ENCODE assay signal across 17 cellular contexts in the genomic region with DNA sequence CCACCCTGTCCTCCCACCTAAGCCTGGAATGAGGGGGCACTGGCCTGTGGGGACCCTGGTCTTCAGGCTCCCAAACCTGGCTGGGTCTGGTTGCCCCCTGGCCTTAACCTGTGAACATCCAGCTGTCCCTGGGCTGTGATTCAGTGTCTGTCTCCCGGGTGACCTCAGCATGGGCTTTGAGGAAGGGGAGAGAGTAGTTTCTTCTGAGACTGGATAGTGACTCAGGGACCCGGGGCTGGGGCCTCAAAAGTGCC. TPM values are rescaled to one million over a fixed set of nuclear protein-coding genes. Genes with fewer than 3 reads are reported as not detected.
DNase-seq lines count a peak whose midpoint lies in the region; ATAC-seq and TF ChIP-seq lines count a peak whose summit lies in the region.
"Had no signal": no experiment of that assay in that cellular context is flagged by ENCODE, and none has a peak within 500 bp of the region (broad histone marks: within the 10 kb centered on the region; RNA-seq: fewer than 3 reads in every experiment).

No MANE protein-coding gene starts in this region.

- WGBS in HUES64: 25% methylated on average over 2 of the region's 2 CpGs
- 0% methylated on average over 1 of the region's 2 CpGs for WGBS in mesodermal cell (ENCODE audit: insufficient coverage in 2 of 2), 2 experiments
- 0% methylated on average over 1 of the region's 2 CpGs for WGBS in suprapubic skin

- no peaks in the 10 kb centered on the region; the same call in 1 of the 2 replicates for H3K9me3 ChIP-seq in HUES64 (ENCODE audit: insufficient read depth, low read depth, low read length)
- no peaks in the 10 kb centered on the region for H3K9me3 ChIP-seq in duodenal mucosa (ENCODE audit: control insufficient read depth in 1 of 2, low read length in 2 of 2)
- H3K9me3 ChIP-seq in mesodermal cell (ENCODE audit: control insufficient read depth, low read length): peaks cover 5% of the 10 kb centered on the region
- no peaks in the 10 kb centered on the region for H3K9me3 ChIP-seq in suprapubic skin
- H3K9me3 ChIP-seq: left ventricle myocardium inferior had no signal

- H3K36me3 ChIP-seq in HUES64 (ENCODE audit: insufficient read depth, low read length): no peaks in the 10 kb centered on the region
- peaks cover 0 to 3% of the 10 kb centered on the region in 2 donors for H3K36me3 ChIP-seq in duodenal mucosa (ENCODE audit: control insufficient read depth in 1 of 2, insufficient read depth in 2 of 2, low read length in 2 of 2)
- H3K36me3 ChIP-seq in mesodermal cell (ENCODE audit: control insufficient read depth, insufficient read depth, low read length): no peaks in the 10 kb centered on the region
- H3K36me3 ChIP-seq in suprapubic skin: no peaks in the 10 kb centered on the region
- H3K36me3 ChIP-seq: left ventricle myocardium inferior had no signal

- H3K27me3 ChIP-seq in HUES64 (ENCODE audit: insufficient read depth, low read length): no peaks in the 10 kb centered on the region
- H3K27me3 ChIP-seq in duodenal mucosa (ENCODE audit: control insufficient read depth in 1 of 2, insufficient read depth in 2 of 2, low read length in 2 of 2): no peaks in the 10 kb centered on the region
- no peaks in the 10 kb centered on the region for H3K27me3 ChIP-seq in suprapubic skin

- TF ChIP-seq POLR2A in suprapubic skin (IDR thresholded peaks at IDR 0.05): no peak

- H3K4me3 ChIP-seq in HUES64 (ENCODE audit: low read length): no peak overlapping the region
- H3K4me3 ChIP-seq in duodenal mucosa (ENCODE audit: low read depth in 1 of 2, low read length in 2 of 2): peak overlapping the region; percentile 90 to 92
- H3K4me3 ChIP-seq in mesodermal cell (ENCODE audit: extremely low read depth, insufficient read depth, low read length, poor library complexity, severe bottlenecking): no peak overlapping the region
- H3K4me3 ChIP-seq in suprapubic skin: peak overlapping the region; percentile 47
- H3K4me3 ChIP-seq: left ventricle myocardium inferior had no signal

- no peak for TF ChIP-seq CTCF in suprapubic skin (IDR thresholded peaks at IDR 0.05)

- TF ChIP-seq EP300 in suprapubic skin (IDR thresholded peaks at IDR 0.05): no peak

- peak overlapping the region; percentile 45; the same call in 1 of the 2 replicates for H3K9ac ChIP-seq in HUES64 (ENCODE audit: low read depth, low read length)
- H3K9ac ChIP-seq in duodenal mucosa (ENCODE audit: low read depth in 1 of 2, low read length in 2 of 2): peak overlapping the region; percentile 85 to 99

- peak overlapping the region; percentile 57 for H3K27ac ChIP-seq in HUES64 (ENCODE audit: low read depth, low read length)
- peak overlapping the region; percentile 98 for H3K27ac ChIP-seq in duodenal mucosa (ENCODE audit: low read depth, low read length)
- H3K27ac ChIP-seq in mesodermal cell (ENCODE audit: low read depth, low read length, severe bottlenecking): peak overlapping the region; percentile 42
- H3K27ac ChIP-seq in suprapubic skin: peak overlapping the region; percentile 89
- H3K27ac ChIP-seq: left ventricle myocardium inferior had no signal

- H3K4me1 ChIP-seq in HUES64 (ENCODE audit: insufficient read depth, low read length) (peaks cover 56% of the 10 kb centered on the region), duodenal mucosa (ENCODE audit: control insufficient read depth in 1 of 2, insufficient read depth in 2 of 2, low read length in 2 of 2) (peaks cover 30 to 50% of the 10 kb centered on the region in 2 donors), mesodermal cell (ENCODE audit: control insufficient read depth, insufficient read depth, low read length, poor library complexity, severe bottlenecking) (peaks cover 54% of the 10 kb centered on the region), suprapubic skin (peaks cover 59% of the 10 kb centered on the region)

- ATAC-seq in HG02763 (IDR thresholded peaks at IDR 0.05; ENCODE audit: unreplicated experiment): no peak

- DNase-seq in suprapubic skin (ENCODE audit: low spot score in 2 of 2) (no peak), NCI-H2107 (lab: John Stamatoyannopoulos, UW) (no peak), NCI-H187 treated with DMSO at 0.1 percent for 48 hours (lab: John Stamatoyannopoulos, UW) (no peak)
- no peak for DNase-seq in stimulated activated CD4-positive, alpha-beta T cell treated with anti-CD3 and anti-CD28 coated beads, Interleukin-1b, Interleukin-23, amount 100 ng/mL, for 48 hours
- DNase-seq: activated CD8-positive, alpha-beta memory T cell treated with anti-CD3 and anti-CD28 coated beads for 24 hours; amniotic stem cell; head of caudate nucleus; left ventricle myocardium inferior; stimulated activated naive CD4-positive, alpha-beta T cell treated with Interleukin-2 at 50 U/mL for 16 hours; SW 1271 had no signal

RNA-seq across cellular contexts. Expression of gene CLDN4, which starts 0.3 kb away (rescaled TPM):
- polyA plus RNA-seq in HUES64 (2013, experiment 1 of 2): 5.2 TPM
- polyA plus RNA-seq in HUES64 (2013, experiment 2 of 2): 6.0 TPM
- polyA plus RNA-seq in mesodermal cell (2013, experiment 1 of 2): 2.5 TPM
- polyA plus RNA-seq in mesodermal cell (2013, experiment 2 of 2): 1.4 TPM
- 100 to 1,000 TPM in 3 of 4 donors, 10 to 100 TPM in 1; 82.6 to 389 (median 254) TPM for total RNA-seq in suprapubic skin
- total RNA-seq: skeletal muscle tissue had no signal
- polyA plus RNA-seq: CD14-positive monocyte had no signal

RNA-seq across cellular contexts. Expression of gene METTL27, which starts 11.8 kb away (rescaled TPM):
- polyA plus RNA-seq in HUES64 (2013, experiment 1 of 2): 2.9 TPM
- 2.4 TPM for polyA plus RNA-seq in HUES64 (2013, experiment 2 of 2)
- 3.6 TPM for polyA plus RNA-seq in mesodermal cell (2013, experiment 1 of 2)
- polyA plus RNA-seq in mesodermal cell (2013, experiment 2 of 2): 3.1 TPM
- total RNA-seq in suprapubic skin: 1 to 10 TPM in 3 of 4 donors, not detected in 1; 2.0 to 6.8 (median 2.9) TPM

RNA-seq across cellular contexts. Expression of gene TMEM270, which starts 30.4 kb away (rescaled TPM):
- not detected for polyA plus RNA-seq in HUES64 (2013, experiment 1 of 2)
- polyA plus RNA-seq in HUES64 (2013, experiment 2 of 2): not detected
- not detected for polyA plus RNA-seq in mesodermal cell (2013, experiment 1 of 2)
- not detected for polyA plus RNA-seq in mesodermal cell (2013, experiment 2 of 2)
- not detected for total RNA-seq in suprapubic skin
- total RNA-seq: left ventricle myocardium inferior, OCI-LY7, skeletal muscle tissue had no signal
- polyA plus RNA-seq: CD14-positive monocyte had no signal

Comparison
In these comparisons a context has a peak if more than half of its experiments do, and no peak if none do; other contexts are left out.
1. H3K27ac ChIP-seq: peak in every context shown above with its lines; median percentile 98 in duodenal mucosa; 89 in suprapubic skin; 57 in HUES64; 42 in mesodermal cell.
2. H3K4me3 ChIP-seq: peak in duodenal mucosa (2 of 2) and suprapubic skin (single experiment); none in HUES64 (single experiment) and mesodermal cell (single experiment).